ENCODE assay signal across 8 cellular contexts in the genomic region with DNA sequence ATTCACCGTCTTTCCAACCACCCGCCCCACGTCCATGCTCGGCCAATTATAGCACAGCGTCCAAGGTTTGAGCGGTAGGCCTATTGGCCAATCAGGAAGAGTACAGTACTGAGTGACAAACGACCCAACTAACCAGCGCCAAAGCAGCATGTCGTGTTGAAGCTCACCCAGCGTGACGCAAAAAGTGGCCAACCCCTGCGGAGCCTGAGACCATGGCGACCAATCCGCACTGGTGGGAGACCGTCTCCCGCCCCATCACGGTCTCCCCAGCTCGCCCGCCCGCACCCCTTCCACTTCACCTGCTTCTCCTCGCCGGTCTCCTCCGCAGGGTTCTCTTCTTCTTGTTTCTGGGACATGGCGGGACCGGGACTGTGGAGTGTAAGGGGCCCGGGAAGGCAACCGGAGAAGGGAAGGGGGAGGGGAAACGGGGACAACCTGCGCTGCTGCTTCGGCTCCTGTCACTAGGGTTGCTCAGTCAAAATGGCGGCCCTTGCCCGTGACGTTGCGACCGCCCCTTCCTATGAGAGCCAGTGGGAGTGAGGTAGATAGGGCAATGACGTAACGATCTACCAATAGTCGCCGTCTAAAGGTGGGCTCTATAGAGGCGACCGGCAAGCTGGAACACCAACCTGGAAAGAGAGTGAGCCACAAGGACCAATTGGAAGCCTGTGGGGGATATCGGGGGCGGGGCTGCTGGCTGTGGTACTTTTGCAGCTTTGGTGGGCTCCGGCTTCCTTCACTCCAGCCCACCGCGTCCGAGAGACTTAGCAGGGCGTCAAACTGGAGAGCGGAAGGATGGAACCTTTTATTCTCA. TPM values are rescaled to one million over a fixed set of nuclear protein-coding genes. Genes with fewer than 3 reads are reported as not detected.
DNase-seq lines count a peak whose midpoint lies in the region; ATAC-seq and TF ChIP-seq lines count a peak whose summit lies in the region.

A gene with protein sequence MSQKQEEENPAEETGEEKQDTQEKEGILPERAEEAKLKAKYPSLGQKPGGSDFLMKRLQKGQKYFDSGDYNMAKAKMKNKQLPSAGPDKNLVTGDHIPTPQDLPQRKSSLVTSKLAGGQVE (minus strand): TSS at position 498 of the 814 bp plus-strand sequence. CDS start 142 bp downstream, at position 356.

- H3K27ac Mint-ChIP-seq in activated naive CD4-positive, alpha-beta T cell treated with anti-CD3 and anti-CD28 coated beads, Interleukin-2, amount 50 U/mL, for 24 hours = peak within 1 kb of the TSS; percentile 49

- DNase-seq in GM10266 (ENCODE audit: extremely low spot score) (peak; percentile 86), NCI-H1092 treated with DMSO at 0.1 percent for 48 hours (lab: John Stamatoyannopoulos, UW) (peak; percentile 100), glomerular endothelial cell (ENCODE audit: extremely low read depth, low read depth, low spot score) (peak; percentile 97), occipital lobe (lab: John Stamatoyannopoulos, UW) (peak; percentile 96)

- H3K9me3 Mint-ChIP-seq in activated naive CD4-positive, alpha-beta T cell treated with anti-CD3 and anti-CD28 coated beads, Interleukin-2, amount 50 U/mL, for 24 hours = no peaks in the 10 kb centered on the region

- no peak for TF ChIP-seq CTCF in GM10266 (IDR thresholded peaks at IDR 0.05; ENCODE audit: control insufficient read depth, insufficient read depth, low read depth, missing control alignments)

- peak; percentile 84 for ATAC-seq in HG02623 (IDR thresholded peaks at IDR 0.05; ENCODE audit: unreplicated experiment)
- peak; percentile 96 for ATAC-seq in SK-N-SH treated with all-trans-retinoic acid at 6 μM for 48 hours

- peak within 1 kb of the TSS; percentile 97 for H3K27ac ChIP-seq in temporal lobe (ENCODE audit: low read depth, low read length)

- H3K27me3 Mint-ChIP-seq in activated naive CD4-positive, alpha-beta T cell treated with anti-CD3 and anti-CD28 coated beads, Interleukin-2, amount 50 U/mL, for 24 hours = no peaks in the 10 kb centered on the region

- peaks cover 12% of the 10 kb centered on the region for H3K36me3 Mint-ChIP-seq in activated naive CD4-positive, alpha-beta T cell treated with anti-CD3 and anti-CD28 coated beads, Interleukin-2, amount 50 U/mL, for 24 hours

- peaks cover 34% of the 10 kb centered on the region for H3K4me1 Mint-ChIP-seq in activated naive CD4-positive, alpha-beta T cell treated with anti-CD3 and anti-CD28 coated beads, Interleukin-2, amount 50 U/mL, for 24 hours

- H3K4me3 Mint-ChIP-seq in activated naive CD4-positive, alpha-beta T cell treated with anti-CD3 and anti-CD28 coated beads, Interleukin-2, amount 50 U/mL, for 24 hours = no peak within 1 kb of the TSS

TF ChIP-seq in SK-N-SH treated with all-trans-retinoic acid at 6 μM for 48 hours, 23 proteins besides CTCF, POLR2A, EP300 and RAD21:
- TF ChIP-seq ZC3H10 (CRISPR knock-in tag; IDR thresholded peaks at IDR 0.05) (no peak), TOX (CRISPR knock-in tag; IDR thresholded peaks at IDR 0.05; ENCODE audit: borderline replicate concordance) (peak; percentile 42; the same call in 1 of the 2 replicates)

RNA-seq across cellular contexts. Expression of the gene that starts here (rescaled TPM):
- total RNA-seq in glomerular endothelial cell (152 and 244 TPM in 2 replicates), occipital lobe (105 TPM), temporal lobe (77.2 TPM)

Comparison
In these comparisons a context has a peak if more than half of its experiments do, and no peak if none do; other contexts are left out.
1. Peak in every context shown above with its lines: DNase-seq, ATAC-seq and H3K27ac ChIP-seq.